14 cellular contexts compared by ENCODE assay signal in genomic region chr1:109979489-109980091, GRCh38. TPM values are rescaled to one million over a fixed set of nuclear protein-coding genes. Genes with fewer than 3 reads are reported as not detected.
DNase-seq lines count a peak whose midpoint lies in the region; ATAC-seq, FAIRE-seq and TF ChIP-seq lines count a peak whose summit lies in the region.
"Had no signal": no experiment of that assay in that cellular context is flagged by ENCODE, and none has a peak within 500 bp of the region (broad histone marks: within the 10 kb centered on the region; RNA-seq: fewer than 3 reads in every experiment).

No MANE protein-coding gene starts in this region.

- H3K27me3 ChIP-seq in gastrocnemius medialis = no peaks in the 10 kb centered on the region

- TF ChIP-seq CTCF in gastrocnemius medialis (IDR thresholded peaks at IDR 0.05 in 4 of 5, conservative IDR thresholded peaks at IDR 0.05 in 1 of 5) = no peak

- in situ Hi-C loops in gastrocnemius medialis (cut with MboI; ENCODE audit: low sequenced_read_pairs in 4 of 4) = loop anchor here (5.0 to 10.0 kb wide), 8 partner anchors 62 to 435 kb away; partner anchors contain the start of genes GNAI3 (in 2 of the 4) and GSTM2 (in 1 of the 4)

- no peak for ATAC-seq in gastrocnemius medialis
- no peak for ATAC-seq in HG02981 (IDR thresholded peaks at IDR 0.05; ENCODE audit: unreplicated experiment)
- ATAC-seq: WTC11 had no signal

- no peak overlapping the region for H3K4me3 ChIP-seq in gastrocnemius medialis
- H3K4me3 ChIP-seq: mucosa of descending colon had no signal

- TF ChIP-seq POLR2A in gastrocnemius medialis (IDR thresholded peaks at IDR 0.05) = no peak

- no peaks in the 10 kb centered on the region for H3K36me3 ChIP-seq in gastrocnemius medialis

- no peaks in the 10 kb centered on the region for H3K9me3 ChIP-seq in gastrocnemius medialis
- H3K9me3 ChIP-seq: mucosa of descending colon had no signal

- H3K4me1 ChIP-seq in gastrocnemius medialis = peaks cover 23 to 24% of the 10 kb centered on the region in 2 donors

- peak; percentile 55 for FAIRE-seq in RCC 7860 (lab: Jason Lieb, UNC)
- no peak for FAIRE-seq in GM19239 (lab: Jason Lieb, UNC)

- DNase-seq in GM03348 (ENCODE audit: low spot score) = peak; percentile 61
- peak; percentile 79 for DNase-seq in RCC 7860 (ENCODE audit: low spot score)
- DNase-seq in epithelial cell of prostate (ENCODE audit: low read depth, low spot score) = no peak
- peak in 1 of 2 donors; percentile 43 for DNase-seq in gastrocnemius medialis
- no peak for DNase-seq in NCI-H2227 treated with DMSO at 0.1 percent for 48 hours (lab: John Stamatoyannopoulos, UW)
- no peak for DNase-seq in GM19239 (ENCODE audit: insufficient read length, low spot score)
- no peak for DNase-seq in NCI-H1048 (lab: John Stamatoyannopoulos, UW)
- DNase-seq: activated naive CD4-positive, alpha-beta T cell treated with anti-CD3 and anti-CD28 coated beads for 36 hours; KBM-7; NCI-H524 treated with DMSO at 0.1 percent for 48 hours; stimulated activated naive CD4-positive, alpha-beta T cell had no signal

- intact Hi-C loops in gastrocnemius medialis (cut with DNase I; ENCODE audit: low total_unique reads) = loop anchor here (5.0 kb wide), 1 partner anchor 102 kb away; no protein-coding TSS in a partner anchor

- peak overlapping the region; percentile 52 for H3K27ac ChIP-seq in epithelial cell of prostate
- peak overlapping the region; percentile 21 to 49 (median 36) for H3K27ac ChIP-seq in gastrocnemius medialis

RNA-seq across cellular contexts. Expression of gene AHCYL1, which starts 5.0 kb away (rescaled TPM):
- 100 to 1,000 TPM in 1 of 4 donors, 10 to 100 TPM in 3; 42.3 to 109 (median 69.6) TPM for total RNA-seq in gastrocnemius medialis

RNA-seq across cellular contexts. Expression of gene STRIP1, which starts 54.8 kb away (rescaled TPM):
- 10 to 100 TPM; 17.9 to 31.4 (median 20.7) TPM for total RNA-seq in gastrocnemius medialis

Comparison
In these comparisons a context has a peak if more than half of its experiments do, and no peak if none do; other contexts are left out.
1. DNase-seq: peak in GM03348 (single experiment) and RCC 7860 (single experiment); none in epithelial cell of prostate (single experiment), NCI-H2227 treated with DMSO at 0.1 percent for 48 hours (single experiment), GM19239 (single experiment) and NCI-H1048 (single experiment).